ENCODE assay signal across 1 cellular context in genomic region chr14:54902143-54902520, GRCh38.
TF ChIP-seq lines count a peak whose summit lies in the region.

No MANE protein-coding gene starts in this region.

TF ChIP-seq in HepG2, 621 proteins besides CTCF, POLR2A, EP300 and RAD21 (continued from another document and continues in another):
- TF ChIP-seq ZGPAT (CRISPR knock-in tag; IDR thresholded peaks at IDR 0.05) (peak; percentile 58; the same call in 1 of the 2 replicates), HINFP (CRISPR knock-in tag; IDR thresholded peaks at IDR 0.05; ENCODE audit: low read depth) (0 out of 2 replicates have a peak, but pooled peaks have one; percentile 54), HBP1 (CRISPR knock-in tag; IDR thresholded peaks at IDR 0.05; ENCODE audit: low read depth) (0 out of 2 replicates have a peak, but pooled peaks have one; percentile 44), NFKB2 (CRISPR knock-in tag; IDR thresholded peaks at IDR 0.05; ENCODE audit: borderline replicate concordance) (0 out of 2 replicates have a peak, but pooled peaks have one; percentile 62), ZNF230 (CRISPR knock-in tag; IDR thresholded peaks at IDR 0.05) (0 out of 2 replicates have a peak, but pooled peaks have one; percentile 2), MAFK (conservative IDR thresholded peaks at IDR 0.05 in 1 of 2, IDR thresholded peaks at IDR 0.05 in 1 of 2; ENCODE audit: low read length in 2 of 2) (no peak), ARID4A (CRISPR knock-in tag; IDR thresholded peaks at IDR 0.05; ENCODE audit: borderline replicate concordance) (peak; percentile 91), ESRRA (CRISPR knock-in tag; IDR thresholded peaks at IDR 0.05; ENCODE audit: low read depth) (no peak), YEATS2 (CRISPR knock-in tag; IDR thresholded peaks at IDR 0.05; ENCODE audit: borderline replicate concordance) (0 out of 2 replicates have a peak, but pooled peaks have one; percentile 48), MEIS1 (CRISPR knock-in tag; IDR thresholded peaks at IDR 0.05; ENCODE audit: borderline replicate concordance) (0 out of 2 replicates have a peak, but pooled peaks have one; percentile 13), ZBTB25 (CRISPR knock-in tag; IDR thresholded peaks at IDR 0.05) (0 out of 2 replicates have a peak, but pooled peaks have one; percentile 4), ZNF180 (CRISPR knock-in tag; IDR thresholded peaks at IDR 0.05; ENCODE audit: borderline replicate concordance, low read depth) (no peak), NR0B2 (CRISPR knock-in tag; IDR thresholded peaks at IDR 0.05) (0 out of 2 replicates have a peak, but pooled peaks have one; percentile 57), ZBTB21 (CRISPR knock-in tag; IDR thresholded peaks at IDR 0.05) (0 out of 2 replicates have a peak, but pooled peaks have one; percentile 9), SAP130 (CRISPR knock-in tag; IDR thresholded peaks at IDR 0.05; ENCODE audit: low read depth) (peak; percentile 85), ARID5B (CRISPR knock-in tag; IDR thresholded peaks at IDR 0.05) (peak; percentile 34; the same call in 1 of the 2 replicates), NCOA2 (CRISPR knock-in tag; IDR thresholded peaks at IDR 0.05) (peak; percentile 7; the same call in 1 of the 2 replicates), KMT2A (CRISPR knock-in tag; IDR thresholded peaks at IDR 0.05) (peak; percentile 93), PLSCR1 (CRISPR knock-in tag; IDR thresholded peaks at IDR 0.05; ENCODE audit: borderline replicate concordance) (no peak), TBX2 (CRISPR knock-in tag; IDR thresholded peaks at IDR 0.05; ENCODE audit: borderline replicate concordance) (peak; percentile 46; the same call in 1 of the 2 replicates), DMAP1 (CRISPR knock-in tag; IDR thresholded peaks at IDR 0.05) (peak; percentile 59), ZNF724P (CRISPR knock-in tag; IDR thresholded peaks at IDR 0.05; ENCODE audit: borderline replicate concordance) (no peak), MTF2 (CRISPR knock-in tag; IDR thresholded peaks at IDR 0.05; ENCODE audit: borderline replicate concordance) (peak; percentile 61; the same call in 1 of the 2 replicates), ZSCAN30 (CRISPR knock-in tag; IDR thresholded peaks at IDR 0.05) (no peak), HIVEP1 (CRISPR knock-in tag; IDR thresholded peaks at IDR 0.05) (peak; percentile 56; the same call in 1 of the 2 replicates), ZNF772 (CRISPR knock-in tag; IDR thresholded peaks at IDR 0.05) (0 out of 2 replicates have a peak, but pooled peaks have one; percentile 8), SNAPC2 (CRISPR knock-in tag; IDR thresholded peaks at IDR 0.05) (peak; percentile 21; the same call in 1 of the 2 replicates), SNAI1 (CRISPR knock-in tag; IDR thresholded peaks at IDR 0.05; ENCODE audit: borderline replicate concordance) (peak; percentile 74; the same call in 1 of the 2 replicates), ZNF205 (CRISPR knock-in tag; IDR thresholded peaks at IDR 0.05) (0 out of 2 replicates have a peak, but pooled peaks have one; percentile 25), ZFP37 (CRISPR knock-in tag; IDR thresholded peaks at IDR 0.05; ENCODE audit: borderline replicate concordance) (no peak), MXD4 (CRISPR knock-in tag; IDR thresholded peaks at IDR 0.05) (peak; percentile 54; the same call in 1 of the 2 replicates), ZHX2 (IDR thresholded peaks at IDR 0.05; ENCODE audit: low read depth) (no peak), ZHX2 (CRISPR knock-in tag; IDR thresholded peaks at IDR 0.05; ENCODE audit: borderline replicate concordance) (0 out of 2 replicates have a peak, but pooled peaks have one; percentile 72), FOXM1 (CRISPR knock-in tag; IDR thresholded peaks at IDR 0.05) (no peak)
